Comparison of ENCODE assay signal across 8 cellular contexts in the genomic region with DNA sequence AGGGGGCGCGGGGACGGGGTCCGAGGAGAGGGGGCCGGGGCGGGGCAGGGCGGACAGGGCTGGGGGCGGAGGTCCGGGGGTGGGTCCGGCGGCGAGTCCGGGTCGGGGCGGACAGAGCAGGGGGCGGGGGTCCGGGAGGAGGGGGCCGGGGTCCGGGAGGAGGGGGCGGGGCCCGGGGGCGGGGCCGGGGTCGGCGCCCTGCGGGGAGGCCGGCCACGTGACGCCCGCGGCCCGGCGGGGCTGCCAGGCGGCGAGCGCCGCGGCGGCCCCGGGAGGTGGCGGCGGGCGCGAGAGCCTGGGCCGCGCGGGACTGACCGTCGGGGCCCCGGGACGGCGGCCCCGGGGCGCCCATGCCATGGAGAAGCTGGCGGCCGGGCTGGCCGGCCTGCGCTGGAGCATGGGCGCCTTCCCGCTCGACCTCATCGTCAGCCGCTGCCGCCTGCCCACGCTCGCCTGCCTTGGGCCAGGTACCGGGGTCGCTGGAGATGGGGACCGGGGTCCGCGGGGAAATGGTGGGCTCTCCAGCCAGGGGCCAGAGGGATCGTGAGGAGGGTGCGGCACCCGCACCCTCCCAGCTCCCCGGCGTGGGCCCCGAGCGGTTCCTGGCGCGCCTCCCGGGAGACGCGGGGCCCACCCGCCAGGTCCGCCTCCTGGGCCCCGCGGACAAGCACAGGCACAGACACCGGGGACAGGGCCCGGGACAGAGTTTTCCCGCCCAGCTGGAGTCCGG. TPM values are rescaled to one million over a fixed set of nuclear protein-coding genes. Genes with fewer than 3 reads are reported as not detected.
DNase-seq lines count a peak whose midpoint lies in the region; ATAC-seq, FAIRE-seq and TF ChIP-seq lines count a peak whose summit lies in the region.

A gene (plus strand): TSS at position 223 of the 730 bp plus-strand sequence. CDS start 133 bp downstream, at position 356.

- H3K9me3 ChIP-seq in left ventricle myocardium inferior (replicated peaks): no peaks in the 10 kb centered on the region
- no peaks in the 10 kb centered on the region for H3K9me3 ChIP-seq in small intestine (ENCODE audit: control insufficient read depth, low read depth)

- 1 to 3% (median 2%) methylated on average over 8 to 91 of the region's 91 CpGs for WGBS in small intestine, 3 donors

- POLR2A ChIA-PET in activated B cell treated with CpG ODN at 0.5 μM for 24 hours (lab: Charles Lee): interaction anchor here (1.2 kb wide), 1 partner anchor 11 kb away, joined by 3 read pairs; no protein-coding TSS in a partner anchor

- H3K27ac ChIP-seq in left ventricle myocardium inferior (replicated peaks) (no peak within 1 kb of the TSS), small intestine (ENCODE audit: low read depth in 1 of 2, low read length in 1 of 2) (no peak within 1 kb of the TSS)

- no peaks in the 10 kb centered on the region for H3K9me3 Mint-ChIP-seq in activated B cell treated with CpG ODN at 0.5 μM for 24 hours

- TF ChIP-seq CTCF in activated B cell treated with CpG ODN at 0.5 μM for 24 hours (IDR thresholded peaks at IDR 0.05) (no peak), left ventricle myocardium inferior (IDR thresholded peaks at IDR 0.05; ENCODE audit: borderline replicate concordance) (no peak)

- no peak for FAIRE-seq in small intestine (lab: Jason Lieb, UNC)

- H3K4me3 ChIP-seq in left ventricle myocardium inferior (peak within 1 kb of the TSS; percentile 64), small intestine (ENCODE audit: low read depth in 1 of 2, low read length in 2 of 2) (peak within 1 kb of the TSS; percentile 12 to 56)

- H3K4me1 ChIP-seq in left ventricle myocardium inferior: peaks cover 10% of the 10 kb centered on the region
- no peaks in the 10 kb centered on the region for H3K4me1 ChIP-seq in small intestine (ENCODE audit: control insufficient read depth in 2 of 2, insufficient read depth in 1 of 2, low read depth in 1 of 2, low read length in 1 of 2)

- no peaks in the 10 kb centered on the region for H3K36me3 Mint-ChIP-seq in activated B cell treated with CpG ODN at 0.5 μM for 24 hours (ENCODE audit: low read depth)

- intact Hi-C loops in activated B cell treated with CpG ODN at 0.5 μM for 24 hours (cut with micrococcal nuclease) (no loop called here), left ventricle myocardium inferior (cut with micrococcal nuclease) (no loop called here)

- H3K4me1 Mint-ChIP-seq in activated B cell treated with CpG ODN at 0.5 μM for 24 hours: peaks cover 16% of the 10 kb centered on the region

- H3K4me3 Mint-ChIP-seq in activated B cell treated with CpG ODN at 0.5 μM for 24 hours: peak within 1 kb of the TSS; percentile 84

- H3K36me3 ChIP-seq in left ventricle myocardium inferior (no peaks in the 10 kb centered on the region), small intestine (ENCODE audit: control insufficient read depth in 2 of 2, insufficient read depth in 2 of 2, low read length in 2 of 2) (no peaks in the 10 kb centered on the region)

- CTCF ChIA-PET in activated B cell treated with CpG ODN at 0.5 μM for 24 hours (lab: Charles Lee): no interaction called here

- H3K27me3 ChIP-seq in left ventricle myocardium inferior (ENCODE audit: low read depth) (peaks cover 49% of the 10 kb centered on the region), small intestine (ENCODE audit: control insufficient read depth in 2 of 2, insufficient read depth in 2 of 2, low read length in 2 of 2) (peaks cover 0 to 19% of the 10 kb centered on the region in 2 donors)

- DNase-seq in NCI-H748 (lab: John Stamatoyannopoulos, UW; ENCODE audit: unreplicated experiment) (peak; percentile 41), NCI-H748 treated with DMSO at 0.1 percent for 48 hours (lab: John Stamatoyannopoulos, UW) (no peak), activated B cell treated with CpG ODN at 0.5 μM for 24 hours (no peak), left ventricle myocardium inferior (no peak), small intestine (no peak), mucosa of gallbladder (ENCODE audit: low spot score) (no peak), occipital lobe (lab: John Stamatoyannopoulos, UW) (no peak)

- peak within 1 kb of the TSS; percentile 50 for H3K27ac Mint-ChIP-seq in activated B cell treated with CpG ODN at 0.5 μM for 24 hours

- ATAC-seq in activated B cell treated with CpG ODN at 0.5 μM for 24 hours (ENCODE audit: low read depth): peak; percentile 26
- ATAC-seq in GM18505 (IDR thresholded peaks at IDR 0.05; ENCODE audit: unreplicated experiment): no peak

- H3K27me3 Mint-ChIP-seq in activated B cell treated with CpG ODN at 0.5 μM for 24 hours: peaks cover 42% of the 10 kb centered on the region

- no peak for TF ChIP-seq POLR2A in GM18505 (IDR thresholded peaks at IDR 0.05; ENCODE audit: borderline replicate concordance, extremely low read depth, insufficient read depth, insufficient read length)

RNA-seq across cellular contexts. Expression of the gene that starts here (rescaled TPM):
- total RNA-seq in activated B cell treated with CpG ODN at 0.5 μM for 24 hours (2.2 and 3.1 TPM in 2 replicates), left ventricle myocardium inferior (0.93 TPM), mucosa of gallbladder (4.9 TPM), occipital lobe (7.0 TPM)
- 1 to 10 TPM in 1 of 3 donors, under 1 TPM in 2; 0.22 to 1.2 (median 0.54) TPM for polyA plus RNA-seq in small intestine
